In genomic region chr22:41775976-41776375, GRCh38 we compare ENCODE assay signal across 14 cellular contexts.
"Had no signal": no experiment of that assay in that cellular context is flagged by ENCODE, and none has a peak within 500 bp of the region (broad histone marks: within the 10 kb centered on the region; RNA-seq: fewer than 3 reads in every experiment).

No MANE protein-coding gene starts in this region.

- DNase-seq: activated B cell treated with CpG ODN at 0.5 μM for 24 hours; activated CD4-positive, alpha-beta T cell treated with anti-CD3 and anti-CD28 coated beads, Interleukin-2, amount 50 U/mL, for 1 hour; activated naive CD4-positive, alpha-beta T cell treated with anti-CD3 and anti-CD28 coated beads, Interleukin-2, amount 10 ng/mL, durations not matched to agents 7 days and 5 days; activated T-cell treated with anti-CD3 and anti-CD28 coated beads for 4 hours; effector memory CD8-positive, alpha-beta T cell; left ventricle myocardium superior; mesendoderm; stimulated activated CD4-positive, alpha-beta T cell treated with anti-CD3 and anti-CD28 coated beads, Interleukin-4, amount 100 ng/mL, for 1 hour; stimulated activated naive CD8-positive, alpha-beta T cell treated with anti-CD3 and anti-CD28 coated beads, Interleukin-15, amount 100 ng/mL, for 72 hours; T-helper 17 cell; testis; upper lobe of right lung had no signal

- H3K4me3 ChIP-seq: testis, upper lobe of right lung had no signal

- H3K36me3 ChIP-seq: upper lobe of right lung had no signal

- ATAC-seq: effector memory CD8-positive, alpha-beta T cell; left ventricle myocardium superior; sciatic nerve; stimulated activated naive CD8-positive, alpha-beta T cell treated with anti-CD3 and anti-CD28 coated beads, Interleukin-15, amount 100 ng/mL, for 72 hours; T-helper 17 cell; upper lobe of right lung had no signal

- FAIRE-seq: islet of Langerhans had no signal

- H3K27me3 ChIP-seq: testis, upper lobe of right lung had no signal
